24 cellular contexts compared by ENCODE assay signal in genomic region chr10:102235991-102236390, GRCh38. TPM values are rescaled to one million over a fixed set of nuclear protein-coding genes. Genes with fewer than 3 reads are reported as not detected.
"Had no signal": no experiment of that assay in that cellular context is flagged by ENCODE, and none has a peak within 500 bp of the region (broad histone marks: within the 10 kb centered on the region; RNA-seq: fewer than 3 reads in every experiment).

No MANE protein-coding gene starts in this region.

- ATAC-seq: heart left ventricle, sciatic nerve, upper lobe of right lung had no signal

- H3K36me3 ChIP-seq: heart left ventricle, neutrophil, tibial nerve, upper lobe of right lung had no signal

- H3K27ac Mint-ChIP-seq: nephron progenitor cell; stimulated activated naive CD8-positive, alpha-beta T cell treated with anti-CD3 and anti-CD28 coated beads, Interleukin-15, Interleukin-2, amounts not matched to agents 100 ng/mL and 50 ng/mL, for 24 hours had no signal

- H3K27ac ChIP-seq: dorsolateral prefrontal cortex, heart left ventricle, neutrophil, psoas muscle, tibial nerve, upper lobe of right lung had no signal

- H3K9me3 Mint-ChIP-seq: naive B cell; nephron progenitor cell; stimulated activated naive CD8-positive, alpha-beta T cell treated with anti-CD3 and anti-CD28 coated beads, Interleukin-15, Interleukin-2, amounts not matched to agents 100 ng/mL and 50 ng/mL, for 24 hours had no signal

- H3K36me3 Mint-ChIP-seq: naive B cell had no signal

- H3K4me3 Mint-ChIP-seq: nephron progenitor cell; stimulated activated naive CD8-positive, alpha-beta T cell treated with anti-CD3 and anti-CD28 coated beads, Interleukin-15, Interleukin-2, amounts not matched to agents 100 ng/mL and 50 ng/mL, for 24 hours had no signal

- H3K9me3 ChIP-seq: heart left ventricle, neutrophil, psoas muscle, tibial nerve, upper lobe of right lung had no signal

- DNase-seq: cortex of kidney; dorsolateral prefrontal cortex; effector CD8-positive, alpha-beta T cell; foreskin melanocyte; heart left ventricle; hippocampal formation; left colon; mesendoderm; naive B cell; nephron progenitor cell; psoas muscle; retina; stimulated activated CD4-positive, alpha-beta T cell treated with anti-CD3 and anti-CD28 coated beads, Interleukin-12 subunit alpha, Interleukin-12 subunit beta, amount 100 ng/mL, for 4 hours; upper lobe of right lung had no signal

- H3K4me3 ChIP-seq: dorsolateral prefrontal cortex, heart left ventricle, psoas muscle, tibial nerve, upper lobe of right lung had no signal

RNA-seq across cellular contexts. Expression of gene PITX3, which starts 5.3 kb away (rescaled TPM):
- total RNA-seq: glomerular endothelial cell, left colon, liver, lung microvascular endothelial cell, sciatic nerve, temporal lobe, tibial nerve, upper lobe of right lung had no signal
- polyA plus RNA-seq: esophagus, liver, small intestine had no signal

RNA-seq across cellular contexts. Expression of gene ELOVL3, which starts 9.9 kb away (rescaled TPM):
- total RNA-seq: glomerular endothelial cell, left colon, lung microvascular endothelial cell, sciatic nerve, temporal lobe, tibial nerve had no signal
- polyA plus RNA-seq: liver had no signal
